Comparison of ENCODE assay signal across 33 cellular contexts in genomic region chr18:69044215-69044614, GRCh38.
"Had no signal": no experiment of that assay in that cellular context is flagged by ENCODE, and none has a peak within 500 bp of the region (broad histone marks: within the 10 kb centered on the region; RNA-seq: fewer than 3 reads in every experiment).

No MANE protein-coding gene starts in this region.

- DNase-seq: Kasumi-1, KG1, MG63, NCI-H1048, NCI-H1092 treated with DMSO at 0.1 percent for 48 hours, NCI-H1105 treated with DMSO at 0.1 percent for 48 hours, NCI-H1417, NCI-H1436, NCI-H146, NCI-H1694, NCI-H187, NCI-H1930, NCI-H2029 treated with DMSO at 0.1 percent for 48 hours, NCI-H2081 treated with DMSO at 0.1 percent for 48 hours, NCI-H2107, NCI-H2171, NCI-H226, NCI-H446 treated with DMSO at 0.1 percent for 48 hours, NCI-H510A, NCI-H524, NCI-H526, NCI-H69, NCI-H748 treated with DMSO at 0.1 percent for 48 hours, NCI-H82, OCI-M1, PC-3, Peyer's patch, Right ventricle myocardium superior, RPMI8226, SHP77 treated with DMSO at 0.1 percent for 48 hours, SK-N-SH, SW 1271 had no signal

- ATAC-seq: PC-3 had no signal

- H3K4me1 ChIP-seq: Peyer's patch, SJSA1 had no signal

- H3K27me3 ChIP-seq: MG63, Peyer's patch, SJSA1 had no signal

- H3K4me3 ChIP-seq: MG63, Peyer's patch, SJSA1 had no signal

- H3K36me3 ChIP-seq: MG63, Peyer's patch, SJSA1 had no signal

- H3K4me2 ChIP-seq: SK-N-SH had no signal

- H3K27ac ChIP-seq: Peyer's patch, SJSA1 had no signal

- H3K9me3 ChIP-seq: Peyer's patch, SJSA1, SK-N-SH had no signal

- H3K9ac ChIP-seq: SK-N-SH had no signal
